24 cellular contexts compared by ENCODE assay signal in genomic region chr6:167671977-167672687, GRCh38.
DNase-seq lines count a peak whose midpoint lies in the region; ATAC-seq and TF ChIP-seq lines count a peak whose summit lies in the region.
"Had no signal": no experiment of that assay in that cellular context is flagged by ENCODE, and none has a peak within 500 bp of the region (broad histone marks: within the 10 kb centered on the region; RNA-seq: fewer than 3 reads in every experiment).

No MANE protein-coding gene starts in this region.

- H3K79me1 ChIP-seq in mesenchymal stem cell (replicated peaks; ENCODE audit: low read length, poor library complexity, severe bottlenecking), result no peaks in the 10 kb centered on the region

- 93% methylated on average over 33 of the region's 33 CpGs for WGBS in heart right ventricle, 2 donors
- 94% methylated on average over 33 of the region's 33 CpGs for WGBS in mesenchymal stem cell
- WGBS in sigmoid colon, 2 donors, result 93 to 94% methylated on average over 33 of the region's 33 CpGs

- no peak for ATAC-seq in heart right ventricle
- no peak for ATAC-seq in HG03565 (IDR thresholded peaks at IDR 0.05; ENCODE audit: unreplicated experiment)
- ATAC-seq: CD8-positive, alpha-beta T cell had no signal

- H3K27me3 ChIP-seq in heart right ventricle (peaks cover 0 to 9% (median 0%) of the 10 kb centered on the region in 7 donors), mesenchymal stem cell (ENCODE audit: control insufficient read depth in 1 of 2, insufficient read depth in 1 of 2, low read length in 2 of 2) (peaks cover 13 to 17% of the 10 kb centered on the region in 2 experiments), sigmoid colon (peaks cover 0 to 3% (median 0%) of the 10 kb centered on the region in 3 donors)
- H3K27me3 ChIP-seq: BLaER1 had no signal

- H3K4me1 ChIP-seq in heart right ventricle (peaks cover 14 to 45% (median 23%) of the 10 kb centered on the region in 9 donors), mesenchymal stem cell (ENCODE audit: control insufficient read depth, insufficient read depth, low read depth, low read length) (no peaks in the 10 kb centered on the region), sigmoid colon (no peaks in the 10 kb centered on the region)

- no peak overlapping the region for H3K27ac ChIP-seq in heart right ventricle
- no peak overlapping the region for H3K27ac ChIP-seq in mesenchymal stem cell (ENCODE audit: low read length, poor library complexity, severe bottlenecking)
- no peak overlapping the region for H3K27ac ChIP-seq in sigmoid colon
- H3K27ac ChIP-seq: 22Rv1, BLaER1, KMS-11, RWPE1, SK-N-MC had no signal

- intact Hi-C loops in cardiac septum (cut with DNase I), result no loop called here
- intact Hi-C loops in heart right ventricle (cut with DNase I), result no loop called here
- intact Hi-C loops in sigmoid colon (cut with DNase I), result no loop called here

- H2BK120ac ChIP-seq in mesenchymal stem cell (ENCODE audit: low read depth, low read length), result no peak overlapping the region

- peak; percentile 26 for DNase-seq in cardiac septum (ENCODE audit: low spot score)
- no peak for DNase-seq in heart right ventricle
- peak; percentile 37 for DNase-seq in ecto neural progenitor cell (ENCODE audit: low spot score)
- DNase-seq in mesenchymal stem cell, result no peak
- DNase-seq in sigmoid colon, result peak; percentile 32
- DNase-seq in iPS-NIHi11 (ENCODE audit: low spot score), result no peak
- DNase-seq in activated effector memory CD4-positive, alpha-beta T cell treated with anti-CD3 and anti-CD28 coated beads, Interleukin-2, amount 50 U/mL, for 16 hours, result no peak
- DNase-seq: ACHN; CD8-positive, alpha-beta T cell; GDM1; HFFc6; NCI-H1105; NCI-H146; NCI-H2029 treated with DMSO at 0.1 percent for 48 hours; NCI-H226; NCI-H774; NK-92 treated with Interleukin-12 subunit alpha and Interleukin-12 subunit beta, amount 100 ng/mL, for 24 hours; SHP77 treated with DMSO at 0.1 percent for 48 hours had no signal

- H3K4me3 ChIP-seq in heart right ventricle, result no peak overlapping the region
- no peak overlapping the region for H3K4me3 ChIP-seq in mesenchymal stem cell (ENCODE audit: insufficient read depth in 1 of 2, low read depth in 1 of 2, low read length in 2 of 2)
- no peak overlapping the region for H3K4me3 ChIP-seq in sigmoid colon
- H3K4me3 ChIP-seq: BLaER1, SK-N-MC had no signal

- H2BK12ac ChIP-seq in mesenchymal stem cell (ENCODE audit: low read length in 2 of 2), result peak overlapping the region; percentile 14 to 87

- H3K9ac ChIP-seq in mesenchymal stem cell (ENCODE audit: low read length), result no peak overlapping the region
- H3K9ac ChIP-seq: BLaER1, KMS-11 had no signal

- no peak overlapping the region for H4K8ac ChIP-seq in mesenchymal stem cell (ENCODE audit: low read length)

- TF ChIP-seq POLR2A in sigmoid colon (IDR thresholded peaks at IDR 0.05), result no peak

- no peak overlapping the region for H2AFZ ChIP-seq in mesenchymal stem cell (ENCODE audit: low read depth, low read length)

- H3K4ac ChIP-seq in mesenchymal stem cell (ENCODE audit: low read depth in 1 of 2, low read length in 2 of 2), result no peak overlapping the region

- H3K18ac ChIP-seq in mesenchymal stem cell (ENCODE audit: low read depth in 1 of 2, low read length in 2 of 2), result peak overlapping the region in 1 of 2 experiments; percentile 42

- no peak for TF ChIP-seq CTCF in heart right ventricle (IDR thresholded peaks at IDR 0.05)
- TF ChIP-seq CTCF in sigmoid colon (IDR thresholded peaks at IDR 0.05), result no peak

- H3K14ac ChIP-seq in mesenchymal stem cell (ENCODE audit: low read length in 2 of 2), result peak overlapping the region in 1 of 2 experiments; percentile 78

- no peak for TF ChIP-seq EP300 in sigmoid colon (IDR thresholded peaks at IDR 0.05)

- H2AK5ac ChIP-seq in mesenchymal stem cell (ENCODE audit: low read length, severe bottlenecking), result no peak overlapping the region

- H4K91ac ChIP-seq in mesenchymal stem cell (ENCODE audit: low read length), result peak overlapping the region; percentile 20

- H2BK5ac ChIP-seq in mesenchymal stem cell (ENCODE audit: low read depth, low read length, poor library complexity, severe bottlenecking), result no peak overlapping the region

- no peaks in the 10 kb centered on the region for H3K36me3 ChIP-seq in heart right ventricle
- H3K36me3 ChIP-seq in mesenchymal stem cell (ENCODE audit: control insufficient read depth in 1 of 2, insufficient read depth in 2 of 2, low read depth in 1 of 2, low read length in 2 of 2), result no peaks in the 10 kb centered on the region
- H3K36me3 ChIP-seq in sigmoid colon, result no peaks in the 10 kb centered on the region
- H3K36me3 ChIP-seq: BLaER1 had no signal

- H3K23ac ChIP-seq in mesenchymal stem cell (ENCODE audit: low read length in 2 of 2), result no peak overlapping the region

- H2BK15ac ChIP-seq in mesenchymal stem cell (ENCODE audit: low read depth, poor library complexity, severe bottlenecking), result no peak overlapping the region

- H3K9me3 ChIP-seq in heart right ventricle, result no peaks in the 10 kb centered on the region
- H3K9me3 ChIP-seq in mesenchymal stem cell (ENCODE audit: control insufficient read depth, low read length), result no peaks in the 10 kb centered on the region
- H3K9me3 ChIP-seq in sigmoid colon, result no peaks in the 10 kb centered on the region

- no peak overlapping the region for H3K4me2 ChIP-seq in mesenchymal stem cell (ENCODE audit: low read length, poor library complexity, severe bottlenecking)
- H3K4me2 ChIP-seq: BLaER1, KMS-11 had no signal

Comparison
In these comparisons a context has a peak if more than half of its experiments do, and no peak if none do; other contexts are left out.
1. DNase-seq: peak in cardiac septum (single experiment), ecto neural progenitor cell (single experiment) and sigmoid colon (single experiment); none in heart right ventricle (0 of 2), mesenchymal stem cell (single experiment), iPS-NIHi11 (single experiment) and activated effector memory CD4-positive, alpha-beta T cell treated with anti-CD3 and anti-CD28 coated beads, Interleukin-2, amount 50 U/mL, for 16 hours (single experiment).